ENCODE assay signal across 10 cellular contexts in the genomic region with DNA sequence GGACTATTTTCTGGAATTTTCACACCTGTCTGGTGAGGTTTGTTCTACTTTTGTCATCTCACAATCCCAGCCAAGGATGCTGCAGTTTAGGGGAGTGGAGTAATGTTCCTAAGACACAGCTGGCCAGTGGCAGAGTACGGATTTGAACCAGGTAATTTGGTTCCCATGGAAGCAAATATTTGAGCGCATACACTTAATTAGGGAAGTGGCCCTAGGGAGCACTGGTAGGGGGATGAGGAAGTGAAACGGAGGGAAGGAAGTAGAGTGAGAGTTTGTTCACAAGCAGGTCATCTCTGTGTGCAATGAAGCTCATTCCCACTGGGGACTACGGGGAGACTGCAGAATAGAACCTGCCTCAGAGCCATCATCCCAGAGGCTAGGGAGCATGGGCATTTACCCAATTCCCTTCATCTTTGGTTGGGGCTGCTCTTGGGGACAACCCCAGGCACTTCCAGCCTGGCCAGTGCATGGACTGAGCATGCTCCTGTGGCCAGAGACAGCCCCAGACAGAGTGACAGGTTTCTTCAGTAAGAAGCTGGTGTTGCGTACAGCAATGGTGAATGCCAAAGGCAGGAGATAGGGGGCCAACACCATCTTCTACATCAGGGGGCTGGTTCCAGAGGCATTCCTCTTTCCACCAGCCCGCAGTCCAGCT.
DNase-seq lines count a peak whose midpoint lies in the region; ATAC-seq and TF ChIP-seq lines count a peak whose summit lies in the region.
"Had no signal": no experiment of that assay in that cellular context is flagged by ENCODE, and none has a peak within 500 bp of the region (broad histone marks: within the 10 kb centered on the region; RNA-seq: fewer than 3 reads in every experiment).

No MANE protein-coding gene starts in this region.

- H3K36me3 ChIP-seq in upper lobe of right lung (no peaks in the 10 kb centered on the region), neural progenitor cell (no peaks in the 10 kb centered on the region), endodermal cell (ENCODE audit: control insufficient read depth, insufficient read depth, low read length) (no peaks in the 10 kb centered on the region)

- H3K9me3 Mint-ChIP-seq in neural progenitor cell (no peaks in the 10 kb centered on the region), endodermal cell (no peaks in the 10 kb centered on the region)

- peaks cover 16% of the 10 kb centered on the region for H3K4me1 ChIP-seq in upper lobe of right lung
- peaks cover 4% of the 10 kb centered on the region for H3K4me1 ChIP-seq in neural progenitor cell
- H3K4me1 ChIP-seq in endodermal cell (ENCODE audit: control insufficient read depth, insufficient read depth, low read length): no peaks in the 10 kb centered on the region

- no peak overlapping the region for H3K4me3 Mint-ChIP-seq in neural progenitor cell
- H3K4me3 Mint-ChIP-seq in endodermal cell: no peak overlapping the region

- DNase-seq in Right ventricle myocardium inferior (ENCODE audit: missing footprints): no peak
- no peak for DNase-seq in cardiac septum (ENCODE audit: low spot score)
- peak; percentile 96 for DNase-seq in SIG-M5 treated with dmso at 0.1 percent for 504 hours (lab: John Stamatoyannopoulos, UW; ENCODE audit: unreplicated experiment)
- no peak for DNase-seq in upper lobe of right lung
- no peak for DNase-seq in neural progenitor cell (ENCODE audit: low spot score)
- no peak for DNase-seq in HPDE6-E6E7 (ENCODE audit: extremely low spot score)
- DNase-seq in endodermal cell: no peak
- DNase-seq: cerebellar nuclear complex, mesendoderm had no signal

- H3K4me1 Mint-ChIP-seq in neural progenitor cell (peaks cover 29% of the 10 kb centered on the region), endodermal cell (peaks cover 24% of the 10 kb centered on the region)

- H3K9ac ChIP-seq in neural progenitor cell (no peak overlapping the region), endodermal cell (ENCODE audit: extremely low read depth, low read length, poor library complexity, severe bottlenecking) (no peak overlapping the region)

- H3K27ac ChIP-seq in upper lobe of right lung (no peak overlapping the region), neural progenitor cell (no peak overlapping the region), endodermal cell (ENCODE audit: low read depth, low read length) (no peak overlapping the region)

- no peaks in the 10 kb centered on the region for H3K36me3 Mint-ChIP-seq in neural progenitor cell
- no peaks in the 10 kb centered on the region for H3K36me3 Mint-ChIP-seq in endodermal cell (ENCODE audit: low read depth)

- H3K27me3 ChIP-seq in upper lobe of right lung (no peaks in the 10 kb centered on the region), neural progenitor cell (peaks cover 23% of the 10 kb centered on the region), endodermal cell (ENCODE audit: control insufficient read depth, insufficient read depth, low read length, poor library complexity, severe bottlenecking) (no peaks in the 10 kb centered on the region)

- H3K9me3 ChIP-seq in upper lobe of right lung (no peaks in the 10 kb centered on the region), neural progenitor cell (ENCODE audit: low read depth) (no peaks in the 10 kb centered on the region), endodermal cell (ENCODE audit: control insufficient read depth, low read length) (no peaks in the 10 kb centered on the region)

- WGBS in endodermal cell (ENCODE audit: insufficient coverage in 1 of 2, insufficient read length in 1 of 2), 2 experiments: 95% methylated on average over 5 to 6 of the region's 6 CpGs

- H3K27ac Mint-ChIP-seq in neural progenitor cell (no peak overlapping the region), endodermal cell (no peak overlapping the region)

- intact Hi-C loops in Right ventricle myocardium inferior (cut with DNase I): no loop called here
- intact Hi-C loops in cardiac septum (cut with DNase I): no loop called here
- intact Hi-C loops in upper lobe of right lung (cut with DNase I): no loop called here

- H3K4me3 ChIP-seq in upper lobe of right lung: no peak overlapping the region
- H3K4me3 ChIP-seq in neural progenitor cell: no peak overlapping the region
- H3K4me3 ChIP-seq in endodermal cell (ENCODE audit: low read length): no peak overlapping the region

- no peaks in the 10 kb centered on the region for H4K20me1 ChIP-seq in neural progenitor cell (ENCODE audit: low read depth)

- peaks cover 27% of the 10 kb centered on the region for H3K27me3 Mint-ChIP-seq in neural progenitor cell (ENCODE audit: insufficient read depth, low read depth)
- peaks cover 26% of the 10 kb centered on the region for H3K27me3 Mint-ChIP-seq in endodermal cell (ENCODE audit: insufficient read depth)

- no peak overlapping the region for H2AFZ ChIP-seq in neural progenitor cell (replicated peaks)

- no peaks in the 10 kb centered on the region for H3K79me2 ChIP-seq in neural progenitor cell (ENCODE audit: low read depth)

- TF ChIP-seq CTCF in upper lobe of right lung (IDR thresholded peaks at IDR 0.05) (no peak), neural progenitor cell (IDR thresholded peaks at IDR 0.05) (no peak), endodermal cell (conservative IDR thresholded peaks at IDR 0.05) (no peak)

- ATAC-seq in Right ventricle myocardium inferior: peak; percentile 60
- peak; percentile 42 for ATAC-seq in HG03060 (IDR thresholded peaks at IDR 0.05; ENCODE audit: low read depth, unreplicated experiment)
- ATAC-seq in upper lobe of right lung: peak; percentile 88

- H3K4me2 ChIP-seq in neural progenitor cell: no peak overlapping the region

- H3F3A ChIP-seq in neural progenitor cell (ENCODE audit: low read depth): peaks cover 13% of the 10 kb centered on the region
